Comparison of ENCODE assay signal across 9 cellular contexts in the genomic region with DNA sequence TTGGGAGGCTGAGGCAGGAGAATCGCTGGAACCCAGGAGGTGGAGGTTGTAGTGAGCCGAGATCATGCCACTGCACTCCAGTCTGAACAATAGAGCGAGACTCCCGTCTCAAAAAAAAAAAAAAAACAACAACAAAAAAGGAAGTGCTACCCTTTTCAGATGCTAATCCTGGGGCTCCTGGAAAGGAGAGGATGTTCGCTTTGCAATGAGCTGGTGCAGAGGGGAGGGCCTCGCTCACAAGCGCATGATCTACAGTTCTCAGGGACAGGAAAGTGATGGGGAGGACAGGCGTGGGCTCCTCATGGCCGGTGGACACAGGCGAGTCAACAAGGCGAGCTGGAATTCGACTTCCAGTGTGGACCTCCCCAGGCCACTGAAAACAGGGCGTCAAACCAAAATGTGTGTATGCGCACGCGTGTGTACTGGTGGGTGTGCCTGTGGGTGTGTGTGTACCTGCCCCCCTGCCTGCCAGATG. TPM values are rescaled to one million over a fixed set of nuclear protein-coding genes. Genes with fewer than 3 reads are reported as not detected.
DNase-seq lines count a peak whose midpoint lies in the region; ATAC-seq, FAIRE-seq and TF ChIP-seq lines count a peak whose summit lies in the region.
"Had no signal": no experiment of that assay in that cellular context is flagged by ENCODE, and none has a peak within 500 bp of the region (broad histone marks: within the 10 kb centered on the region; RNA-seq: fewer than 3 reads in every experiment).

No MANE protein-coding gene starts in this region.

- intact Hi-C loops in HepG2 (cut with micrococcal nuclease; ENCODE audit: unreplicated experiment) (loop anchor here (5.0 kb wide), 1 partner anchor 208 kb away; no protein-coding TSS in a partner anchor), upper lobe of right lung (cut with DNase I) (loop anchor here (10.0 kb wide), 1 partner anchor 155 kb away; a partner anchor contains a TSS)

- ATAC-seq in HepG2 = no peak
- ATAC-seq in activated T-cell treated with anti-CD3 and anti-CD28 coated beads, Interleukin-2, amount 50 U/mL, for 4 hours = no peak
- no peak for ATAC-seq in upper lobe of right lung
- no peak for ATAC-seq in HG02759 (IDR thresholded peaks at IDR 0.05; ENCODE audit: unreplicated experiment)
- ATAC-seq in GM18520 (IDR thresholded peaks at IDR 0.05; ENCODE audit: unreplicated experiment) = no peak

- H2AFZ ChIP-seq in HepG2 (ENCODE audit: low read length) = no peak overlapping the region

- BruUV-seq in HepG2 (replicated peaks; lab: Mats Ljungman, UMichigan) = no TSS peak

- H3K9me3 ChIP-seq in liver (ENCODE audit: control insufficient read depth in 4 of 4, low read length in 3 of 4) (no peaks in the 10 kb centered on the region), HepG2 (ENCODE audit: low read length) (no peaks in the 10 kb centered on the region), upper lobe of right lung (no peaks in the 10 kb centered on the region)

- no peak for FAIRE-seq in HepG2 (lab: Jason Lieb, UNC)

- CTCF ChIA-PET in HepG2 (lab: Yijun Ruan, JAX; ENCODE audit: low intra/inter-chr PET ratio, low total read pairs) = no interaction called here

- POLR2A ChIA-PET in HepG2 (lab: Yijun Ruan, JAX) = no interaction called here

- WGBS in liver = 90% methylated on average over 16 of the region's 16 CpGs
- WGBS in HepG2 (ENCODE audit: low lambda C conversion rate) = 96% methylated on average over 16 of the region's 16 CpGs

- H3K4me3 ChIP-seq in liver (ENCODE audit: low read depth in 1 of 3, low read length in 3 of 3) = no peak overlapping the region
- no peak overlapping the region for H3K4me3 ChIP-seq in HepG2 (replicated peaks in 1 of 3; ENCODE audit: insufficient read depth in 1 of 3, low read depth in 2 of 3, low read length in 3 of 3)
- H3K4me3 ChIP-seq in upper lobe of right lung = no peak overlapping the region

- no peak overlapping the region for H3K9ac ChIP-seq in liver (ENCODE audit: low read depth in 1 of 2, low read length in 2 of 2)
- no peak overlapping the region for H3K9ac ChIP-seq in HepG2 (ENCODE audit: insufficient read depth, low read depth, low read length)

- TF ChIP-seq EP300 in HepG2 (IDR thresholded peaks at IDR 0.05; ENCODE audit: low read depth in 2 of 2, low read length in 2 of 2) (no peak), HepG2 (CRISPR knock-in tag; IDR thresholded peaks at IDR 0.05; ENCODE audit: borderline replicate concordance) (no peak)

- no peaks in the 10 kb centered on the region for H3K79me2 ChIP-seq in HepG2 (ENCODE audit: insufficient read depth, low read length)

- H3K4me1 Mint-ChIP-seq in activated T-cell treated with anti-CD3 and anti-CD28 coated beads, Interleukin-2, amount 50 U/mL, for 4 hours (ENCODE audit: low read depth) = peaks cover 88% of the 10 kb centered on the region
- H3K4me1 Mint-ChIP-seq in immature natural killer cell = peaks cover 95 to 96% of the 10 kb centered on the region in 2 donors

- H3K27ac ChIP-seq in liver (ENCODE audit: low read depth in 1 of 2, low read length in 2 of 2) (peak overlapping the region; percentile 70 to 71), HepG2 (ENCODE audit: extremely low read length, insufficient read depth, low read length) (no peak overlapping the region), upper lobe of right lung (peak overlapping the region; percentile 71)

- H3K36me3 ChIP-seq in liver (ENCODE audit: control insufficient read depth in 4 of 4, insufficient read depth in 3 of 4, low read depth in 1 of 4, low read length in 3 of 4) = peaks cover 0 to 9% (median 1%) of the 10 kb centered on the region in 4 donors
- H3K36me3 ChIP-seq in HepG2 (replicated peaks in 1 of 2; ENCODE audit: control insufficient read depth in 1 of 2, insufficient read depth in 2 of 2, low read length in 2 of 2) = peaks cover 4% of the 10 kb centered on the region in 2 experiments; a peak in 2 of 5 replicates
- H3K36me3 ChIP-seq in upper lobe of right lung = no peaks in the 10 kb centered on the region

- no peak for DNase-seq in HepG2 (ENCODE audit: low spot score)
- DNase-seq in activated T-cell treated with anti-CD3 and anti-CD28 coated beads, Interleukin-2, amount 50 U/mL, for 4 hours = no peak
- no peak for DNase-seq in immature natural killer cell
- peak; percentile 34 for DNase-seq in upper lobe of right lung
- no peak for DNase-seq in GM13976 (ENCODE audit: low spot score)
- DNase-seq: midbrain had no signal

- H3K4me2 ChIP-seq in HepG2 (ENCODE audit: low read depth, low read length) = no peak overlapping the region

- no peak for TF ChIP-seq POLR2A in HepG2 (IDR thresholded peaks at IDR 0.05; ENCODE audit: insufficient read depth in 1 of 2, low read depth in 2 of 2, low read length in 2 of 2)

- peaks cover 24% of the 10 kb centered on the region for H3K36me3 Mint-ChIP-seq in activated T-cell treated with anti-CD3 and anti-CD28 coated beads, Interleukin-2, amount 50 U/mL, for 4 hours (ENCODE audit: insufficient read depth)
- peaks cover 3% of the 10 kb centered on the region in 3 donors for H3K36me3 Mint-ChIP-seq in immature natural killer cell

- H3K27ac Mint-ChIP-seq in immature natural killer cell = peak overlapping the region; percentile 99 to 100 (median 100)

- no peaks in the 10 kb centered on the region for H3K27me3 ChIP-seq in liver (ENCODE audit: control insufficient read depth in 4 of 4, insufficient read depth in 4 of 4, low read length in 3 of 4)
- no peaks in the 10 kb centered on the region; a peak in 1 of 5 replicates for H3K27me3 ChIP-seq in HepG2 (ENCODE audit: control insufficient read depth in 1 of 2, insufficient read depth in 2 of 2, low read length in 2 of 2)
- no peaks in the 10 kb centered on the region for H3K27me3 ChIP-seq in upper lobe of right lung

- in situ Hi-C loops in HepG2 (cut with HindIII; ENCODE audit: extremely low pct_ligation_motif_present, low pct_unique_long_range_greater_than_20kb) (loop anchor here (5.0 to 10.0 kb wide), 2 partner anchors 153 to 215 kb away; a partner anchor contains a TSS), GM13976 (cut with MboI; ENCODE audit: low sequenced_read_pairs, unreplicated experiment) (no loop called here)

- H3K9me3 Mint-ChIP-seq in activated T-cell treated with anti-CD3 and anti-CD28 coated beads, Interleukin-2, amount 50 U/mL, for 4 hours = no peaks in the 10 kb centered on the region
- peaks cover 0 to 1% (median 0%) of the 10 kb centered on the region in 6 donors for H3K9me3 Mint-ChIP-seq in immature natural killer cell

- TF ChIP-seq CTCF in liver (IDR thresholded peaks at IDR 0.05; ENCODE audit: low read depth, low read length, missing input control) (no peak), HepG2 (CRISPR knock-in tag; IDR thresholded peaks at IDR 0.05) (no peak), upper lobe of right lung (IDR thresholded peaks at IDR 0.05) (no peak), GM13976 (IDR thresholded peaks at IDR 0.05; ENCODE audit: borderline replicate concordance, control extremely low read depth, extremely low read depth, insufficient read depth, missing control alignments) (no peak)

- H3K4me3 Mint-ChIP-seq in activated T-cell treated with anti-CD3 and anti-CD28 coated beads, Interleukin-2, amount 50 U/mL, for 4 hours = peak overlapping the region; percentile 81
- peak overlapping the region; percentile 84 to 94 (median 91) for H3K4me3 Mint-ChIP-seq in immature natural killer cell

- no peaks in the 10 kb centered on the region for H3K27me3 Mint-ChIP-seq in activated T-cell treated with anti-CD3 and anti-CD28 coated beads, Interleukin-2, amount 50 U/mL, for 4 hours (ENCODE audit: low read depth)
- peaks cover 41 to 69% (median 64%) of the 10 kb centered on the region in 3 donors for H3K27me3 Mint-ChIP-seq in immature natural killer cell (ENCODE audit: low read depth in 3 of 3)

- H3K4me1 ChIP-seq in liver (ENCODE audit: control insufficient read depth in 4 of 4, insufficient read depth in 4 of 4, low read length in 3 of 4) (peaks cover 5 to 26% (median 14%) of the 10 kb centered on the region in 4 donors), HepG2 (ENCODE audit: insufficient read depth, low read length) (peaks cover 16% of the 10 kb centered on the region), upper lobe of right lung (peaks cover 35% of the 10 kb centered on the region)

- TF ChIP-seq RAD21 in liver (IDR thresholded peaks at IDR 0.05) (no peak), HepG2 (CRISPR knock-in tag; IDR thresholded peaks at IDR 0.05) (no peak)

- no peaks in the 10 kb centered on the region for H4K20me1 ChIP-seq in HepG2 (ENCODE audit: insufficient read depth, low read length)

RNA-seq across cellular contexts. Expression of a gene that starts 54.2 kb away (rescaled TPM):
- 10 to 100 TPM; 11.7 to 19.8 TPM for total RNA-seq in liver
- polyA plus RNA-seq in liver = 1 to 10 TPM; 8.2 to 8.8 TPM
- 2.9 and 4.4 TPM in 2 replicates for total RNA-seq in HepG2 (2016; rRNA removed; fragmentation: Illumina TruSeq; extraction: Trizol)
- 0.51 and 1.3 TPM in 2 replicates for total RNA-seq in HepG2 (2016; cell fraction: cytosol; rRNA removed; fragmentation: Illumina TruSeq; extraction: Trizol; ENCODE audit: low read depth)
- 3.8 and 5.0 TPM in 2 replicates for total RNA-seq in HepG2 (2016; cell fraction: insoluble cytoplasmic fraction; rRNA removed; fragmentation: Illumina TruSeq; extraction: Trizol)
- total RNA-seq in HepG2 (2016; cell fraction: membrane; rRNA removed; fragmentation: Illumina TruSeq; extraction: Trizol) = 1.9 and 2.3 TPM in 2 replicates
- 5.5 TPM in 2 replicates for total RNA-seq in HepG2 (2016; cell fraction: nucleus; rRNA removed; fragmentation: Illumina TruSeq; extraction: Trizol)
- 5.9 and 8.7 TPM in 2 replicates for polyA plus RNA-seq in HepG2 (2011; rRNA removed)
- polyA plus RNA-seq in HepG2 (2011; cell fraction: cytosol; rRNA removed) = 4.0 and 5.7 TPM in 2 replicates
- 64.1 and 76.1 TPM in 2 replicates for polyA plus RNA-seq in HepG2 (2011; cell fraction: nucleus; rRNA removed)
- polyA plus RNA-seq in HepG2 (2012) = 7.5 and 8.7 TPM in 2 replicates
- 0.70 and 0.96 TPM in 2 replicates for polyA plus RNA-seq in HepG2 (2016; cell fraction: cytosol; fragmentation: Illumina TruSeq; extraction: Trizol; ENCODE audit: low read depth)
- polyA plus RNA-seq in HepG2 (2016; cell fraction: insoluble cytoplasmic fraction; fragmentation: Illumina TruSeq; extraction: Trizol; ENCODE audit: low read depth) = 2.6 and 3.2 TPM in 2 replicates
- polyA plus RNA-seq in HepG2 (2016; cell fraction: membrane; fragmentation: Illumina TruSeq; extraction: Trizol; ENCODE audit: low read depth) = 1.4 and 1.5 TPM in 2 replicates
- 14.4 and 18.6 TPM in 2 replicates for polyA plus RNA-seq in HepG2 (2016; cell fraction: nucleus; fragmentation: Illumina TruSeq; extraction: Trizol; ENCODE audit: insufficient read depth, low read depth)
- polyA minus RNA-seq in HepG2 (2011; rRNA and poly(A)+ RNA removed; ENCODE audit: low replicate concordance) = 11.2 and 18.8 TPM in 2 replicates
- 3.8 and 5.1 TPM in 2 replicates for polyA minus RNA-seq in HepG2 (2011; cell fraction: cytosol; rRNA and poly(A)+ RNA removed)
- polyA minus RNA-seq in HepG2 (2011; cell fraction: nucleus; rRNA and poly(A)+ RNA removed) = 8.5 and 10.2 TPM in 2 replicates
- 10 to 100 TPM; 39.1 to 48.4 (median 47.0) TPM for total RNA-seq in activated T-cell treated with anti-CD3 and anti-CD28 coated beads, Interleukin-2, amount 50 U/mL, for 4 hours
- 10 to 100 TPM; 21.6 to 51.8 (median 25.1) TPM for polyA plus RNA-seq in immature natural killer cell
- total RNA-seq in upper lobe of right lung = 21.4 TPM

RNA-seq across cellular contexts. Expression of a gene that starts 54.4 kb away (rescaled TPM):
- total RNA-seq in liver (10 to 100 TPM; 37.2 to 64.6 TPM), HepG2 (2016; rRNA removed; fragmentation: Illumina TruSeq; extraction: Trizol) (35.5 and 49.0 TPM in 2 replicates), upper lobe of right lung (36.6 TPM)
- polyA plus RNA-seq in liver (10 to 100 TPM; 31.1 to 84.2 TPM), HepG2 (2011; rRNA removed) (14.7 and 18.4 TPM in 2 replicates), immature natural killer cell (100 to 1,000 TPM; 147 to 196 (median 173) TPM)
- 14.6 and 16.3 TPM in 2 replicates for total RNA-seq in HepG2 (2016; cell fraction: cytosol; rRNA removed; fragmentation: Illumina TruSeq; extraction: Trizol; ENCODE audit: low read depth)
- 37.6 and 59.4 TPM in 2 replicates for total RNA-seq in HepG2 (2016; cell fraction: insoluble cytoplasmic fraction; rRNA removed; fragmentation: Illumina TruSeq; extraction: Trizol)
- total RNA-seq in HepG2 (2016; cell fraction: membrane; rRNA removed; fragmentation: Illumina TruSeq; extraction: Trizol) = 28.0 and 28.1 TPM in 2 replicates
- 12.7 and 14.8 TPM in 2 replicates for total RNA-seq in HepG2 (2016; cell fraction: nucleus; rRNA removed; fragmentation: Illumina TruSeq; extraction: Trizol)
- 17.3 and 19.6 TPM in 2 replicates for polyA plus RNA-seq in HepG2 (2011; cell fraction: cytosol; rRNA removed)
- 3.1 and 4.7 TPM in 2 replicates for polyA plus RNA-seq in HepG2 (2011; cell fraction: nucleus; rRNA removed)
- 23.6 and 27.5 TPM in 2 replicates for polyA plus RNA-seq in HepG2 (2012)
- 18.5 and 18.8 TPM in 2 replicates for polyA plus RNA-seq in HepG2 (2016; cell fraction: cytosol; fragmentation: Illumina TruSeq; extraction: Trizol; ENCODE audit: low read depth)
- 81.0 and 86.6 TPM in 2 replicates for polyA plus RNA-seq in HepG2 (2016; cell fraction: insoluble cytoplasmic fraction; fragmentation: Illumina TruSeq; extraction: Trizol; ENCODE audit: low read depth)
- polyA plus RNA-seq in HepG2 (2016; cell fraction: membrane; fragmentation: Illumina TruSeq; extraction: Trizol; ENCODE audit: low read depth) = 30.0 and 32.0 TPM in 2 replicates
- 30.1 and 37.2 TPM in 2 replicates for polyA plus RNA-seq in HepG2 (2016; cell fraction: nucleus; fragmentation: Illumina TruSeq; extraction: Trizol; ENCODE audit: insufficient read depth, low read depth)
- polyA minus RNA-seq in HepG2 (2011; rRNA and poly(A)+ RNA removed; ENCODE audit: low replicate concordance) = 1.4 and 13.5 TPM in 2 replicates
- polyA minus RNA-seq in HepG2 (2011; cell fraction: cytosol; rRNA and poly(A)+ RNA removed) = 8.1 and 10.6 TPM in 2 replicates
- polyA minus RNA-seq in HepG2 (2011; cell fraction: nucleus; rRNA and poly(A)+ RNA removed) = 7.0 and 9.3 TPM in 2 replicates
- total RNA-seq in activated T-cell treated with anti-CD3 and anti-CD28 coated beads, Interleukin-2, amount 50 U/mL, for 4 hours = 10 to 100 TPM; 74.8 to 92.6 (median 76.2) TPM
